In the genomic region with DNA sequence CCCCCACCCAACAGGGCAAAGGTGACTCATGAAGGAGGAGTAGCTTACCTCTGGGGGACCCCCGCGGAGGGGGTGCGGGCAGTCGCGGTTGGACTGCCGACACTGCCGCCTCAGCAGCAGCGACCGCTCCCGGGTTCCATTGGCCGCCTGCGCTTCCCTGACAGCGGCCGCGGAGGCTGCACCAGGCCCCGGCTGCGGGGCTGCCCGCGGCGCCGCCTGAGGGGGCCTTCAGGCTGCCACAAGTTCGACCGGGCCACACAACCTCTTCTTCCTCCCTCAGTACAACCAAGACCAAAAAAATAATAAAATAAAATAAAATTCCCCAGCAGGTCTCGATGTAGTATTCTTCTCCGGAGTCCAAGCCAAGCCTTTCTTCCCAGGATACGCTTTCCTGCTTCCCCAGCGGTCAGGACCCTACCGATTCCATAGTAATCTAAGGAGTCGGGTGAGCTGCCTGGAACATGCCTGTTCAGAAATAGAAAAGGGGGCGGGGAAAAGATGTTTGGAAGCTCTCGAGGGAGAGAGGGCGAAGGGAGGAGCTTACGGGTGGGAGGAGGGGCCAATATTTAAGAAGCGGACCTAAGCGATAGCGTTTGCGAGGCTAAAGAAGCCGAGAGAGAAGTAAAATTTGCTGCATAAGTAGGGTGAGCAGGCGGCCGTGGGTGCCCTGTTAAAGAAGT, we compare ENCODE assay signal across 1 cellular context.
A peak's percentile ranks its signal among the peaks of the same experiment; 100 is the strongest.
TF ChIP-seq lines count a peak whose summit lies in the region.

A gene (minus strand): TSS at position 194 of the 680 bp plus-strand sequence. CDS start 10,935 bp downstream, outside the sequence.

TF ChIP-seq in K562, 482 proteins besides CTCF, POLR2A, EP300 and RAD21 (continued from another document and continues in another):
- TF ChIP-seq PHF8 (IDR thresholded peaks at IDR 0.05; ENCODE audit: borderline replicate concordance, low read length) (peak; percentile 82), ZNF282 (CRISPR knock-in tag; IDR thresholded peaks at IDR 0.05) (no peak), ETV5 (CRISPR knock-in tag; IDR thresholded peaks at IDR 0.05; ENCODE audit: low read depth) (no peak), CBX3 (IDR thresholded peaks at IDR 0.05; ENCODE audit: borderline replicate concordance in 1 of 2, low read length in 2 of 2) (no peak), ZKSCAN8 (CRISPR knock-in tag; IDR thresholded peaks at IDR 0.05) (no peak), ZNF140 (CRISPR knock-in tag; IDR thresholded peaks at IDR 0.05) (no peak), POLR2H (tag; IDR thresholded peaks at IDR 0.05; ENCODE audit: low read depth) (peak; percentile 83), MYC (IDR thresholded peaks at IDR 0.05; ENCODE audit: low read depth, low read length) (peak; percentile 59), MYC (CRISPR knock-in tag; IDR thresholded peaks at IDR 0.05; ENCODE audit: borderline replicate concordance, low read depth) (no peak), ZKSCAN3 (CRISPR knock-in tag; IDR thresholded peaks at IDR 0.05) (no peak), ZBED1 (IDR thresholded peaks at IDR 0.05) (no peak), NCOA2 (IDR thresholded peaks at IDR 0.05; ENCODE audit: partially characterized antibody in 2 of 2) (peak in 1 of 2 experiments; percentile 96), ZNF551 (CRISPR knock-in tag; IDR thresholded peaks at IDR 0.05) (no peak), YY1 (IDR thresholded peaks at IDR 0.05; ENCODE audit: borderline replicate concordance in 1 of 3, control insufficient read depth in 1 of 3, extremely low read depth in 1 of 3, insufficient read depth in 3 of 3, insufficient read length in 1 of 3, insufficient replicate concordance in 2 of 3, low read depth in 1 of 3, low read length in 2 of 3) (peak in 2 of 3 experiments; percentile 66 to 68), TAF9B (IDR thresholded peaks at IDR 0.05; ENCODE audit: partially characterized antibody) (peak; percentile 36), POLR2AphosphoS5 (IDR thresholded peaks at IDR 0.05; ENCODE audit: control insufficient read depth, insufficient read depth, low read depth, low read length) (peak; percentile 36), CEBPG (CRISPR knock-in tag; IDR thresholded peaks at IDR 0.05) (no peak), CEBPG (tag; conservative IDR thresholded peaks at IDR 0.05 in 1 of 2, IDR thresholded peaks at IDR 0.05 in 1 of 2) (no peak), SRSF1 (IDR thresholded peaks at IDR 0.05; ENCODE audit: low read depth, low read length) (no peak), NFRKB (IDR thresholded peaks at IDR 0.05; ENCODE audit: low read depth) (peak; percentile 11; the same call in 1 of the 2 replicates), HDAC3 (IDR thresholded peaks at IDR 0.05; ENCODE audit: borderline replicate concordance, partially characterized antibody) (no peak), KLF16 (IDR thresholded peaks at IDR 0.05) (no peak), ZFP30 (CRISPR knock-in tag; IDR thresholded peaks at IDR 0.05; ENCODE audit: borderline replicate concordance) (no peak), FOSL1 (tag; conservative IDR thresholded peaks at IDR 0.05) (0 out of 2 replicates have a peak, but pooled peaks have one; percentile 37), BRD4 (IDR thresholded peaks at IDR 0.05) (peak; percentile 45; the same call in 1 of the 2 replicates), NFXL1 (CRISPR knock-in tag; IDR thresholded peaks at IDR 0.05) (no peak), PURB (CRISPR knock-in tag; IDR thresholded peaks at IDR 0.05; ENCODE audit: low read depth) (no peak), MTA3 (IDR thresholded peaks at IDR 0.05; ENCODE audit: borderline replicate concordance) (no peak), FIP1L1 (IDR thresholded peaks at IDR 0.05; ENCODE audit: low read depth, low read length, poor library complexity, severe bottlenecking) (peak; percentile 48)
- TF ChIP-seq, protein P1, sequence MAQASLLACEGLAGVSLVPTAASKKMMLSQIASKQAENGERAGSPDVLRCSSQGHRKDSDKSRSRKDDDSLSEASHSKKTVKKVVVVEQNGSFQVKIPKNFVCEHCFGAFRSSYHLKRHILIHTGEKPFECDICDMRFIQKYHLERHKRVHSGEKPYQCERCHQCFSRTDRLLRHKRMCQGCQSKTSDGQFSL (CRISPR knock-in tag; IDR thresholded peaks at IDR 0.05) = no peak; the same call in 1 of the 2 replicates
- TF ChIP-seq, protein P1 (tag; IDR thresholded peaks at IDR 0.05) = 0 out of 4 replicates have a peak, but pooled peaks of 1 of the 2 experiments have one; percentile 72
- TF ChIP-seq, protein P2, sequence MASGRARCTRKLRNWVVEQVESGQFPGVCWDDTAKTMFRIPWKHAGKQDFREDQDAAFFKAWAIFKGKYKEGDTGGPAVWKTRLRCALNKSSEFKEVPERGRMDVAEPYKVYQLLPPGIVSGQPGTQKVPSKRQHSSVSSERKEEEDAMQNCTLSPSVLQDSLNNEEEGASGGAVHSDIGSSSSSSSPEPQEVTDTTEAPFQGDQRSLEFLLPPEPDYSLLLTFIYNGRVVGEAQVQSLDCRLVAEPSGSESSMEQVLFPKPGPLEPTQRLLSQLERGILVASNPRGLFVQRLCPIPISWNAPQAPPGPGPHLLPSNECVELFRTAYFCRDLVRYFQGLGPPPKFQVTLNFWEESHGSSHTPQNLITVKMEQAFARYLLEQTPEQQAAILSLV (tag; IDR thresholded peaks at IDR 0.05) = no peak
- TF ChIP-seq, protein P3, sequence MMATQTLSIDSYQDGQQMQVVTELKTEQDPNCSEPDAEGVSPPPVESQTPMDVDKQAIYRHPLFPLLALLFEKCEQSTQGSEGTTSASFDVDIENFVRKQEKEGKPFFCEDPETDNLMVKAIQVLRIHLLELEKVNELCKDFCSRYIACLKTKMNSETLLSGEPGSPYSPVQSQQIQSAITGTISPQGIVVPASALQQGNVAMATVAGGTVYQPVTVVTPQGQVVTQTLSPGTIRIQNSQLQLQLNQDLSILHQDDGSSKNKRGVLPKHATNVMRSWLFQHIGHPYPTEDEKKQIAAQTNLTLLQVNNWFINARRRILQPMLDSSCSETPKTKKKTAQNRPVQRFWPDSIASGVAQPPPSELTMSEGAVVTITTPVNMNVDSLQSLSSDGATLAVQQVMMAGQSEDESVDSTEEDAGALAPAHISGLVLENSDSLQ (IDR thresholded peaks at IDR 0.05) = 0 out of 2 replicates have a peak, but pooled peaks have one; percentile 10
- TF ChIP-seq, protein P4, sequence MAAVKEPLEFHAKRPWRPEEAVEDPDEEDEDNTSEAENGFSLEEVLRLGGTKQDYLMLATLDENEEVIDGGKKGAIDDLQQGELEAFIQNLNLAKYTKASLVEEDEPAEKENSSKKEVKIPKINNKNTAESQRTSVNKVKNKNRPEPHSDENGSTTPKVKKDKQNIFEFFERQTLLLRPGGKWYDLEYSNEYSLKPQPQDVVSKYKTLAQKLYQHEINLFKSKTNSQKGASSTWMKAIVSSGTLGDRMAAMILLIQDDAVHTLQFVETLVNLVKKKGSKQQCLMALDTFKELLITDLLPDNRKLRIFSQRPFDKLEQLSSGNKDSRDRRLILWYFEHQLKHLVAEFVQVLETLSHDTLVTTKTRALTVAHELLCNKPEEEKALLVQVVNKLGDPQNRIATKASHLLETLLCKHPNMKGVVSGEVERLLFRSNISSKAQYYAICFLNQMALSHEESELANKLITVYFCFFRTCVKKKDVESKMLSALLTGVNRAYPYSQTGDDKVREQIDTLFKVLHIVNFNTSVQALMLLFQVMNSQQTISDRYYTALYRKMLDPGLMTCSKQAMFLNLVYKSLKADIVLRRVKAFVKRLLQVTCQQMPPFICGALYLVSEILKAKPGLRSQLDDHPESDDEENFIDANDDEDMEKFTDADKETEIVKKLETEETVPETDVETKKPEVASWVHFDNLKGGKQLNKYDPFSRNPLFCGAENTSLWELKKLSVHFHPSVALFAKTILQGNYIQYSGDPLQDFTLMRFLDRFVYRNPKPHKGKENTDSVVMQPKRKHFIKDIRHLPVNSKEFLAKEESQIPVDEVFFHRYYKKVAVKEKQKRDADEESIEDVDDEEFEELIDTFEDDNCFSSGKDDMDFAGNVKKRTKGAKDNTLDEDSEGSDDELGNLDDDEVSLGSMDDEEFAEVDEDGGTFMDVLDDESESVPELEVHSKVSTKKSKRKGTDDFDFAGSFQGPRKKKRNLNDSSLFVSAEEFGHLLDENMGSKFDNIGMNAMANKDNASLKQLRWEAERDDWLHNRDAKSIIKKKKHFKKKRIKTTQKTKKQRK (IDR thresholded peaks at IDR 0.05; ENCODE audit: borderline replicate concordance, low read depth, low read length) = no peak
- TF ChIP-seq, protein P5, sequence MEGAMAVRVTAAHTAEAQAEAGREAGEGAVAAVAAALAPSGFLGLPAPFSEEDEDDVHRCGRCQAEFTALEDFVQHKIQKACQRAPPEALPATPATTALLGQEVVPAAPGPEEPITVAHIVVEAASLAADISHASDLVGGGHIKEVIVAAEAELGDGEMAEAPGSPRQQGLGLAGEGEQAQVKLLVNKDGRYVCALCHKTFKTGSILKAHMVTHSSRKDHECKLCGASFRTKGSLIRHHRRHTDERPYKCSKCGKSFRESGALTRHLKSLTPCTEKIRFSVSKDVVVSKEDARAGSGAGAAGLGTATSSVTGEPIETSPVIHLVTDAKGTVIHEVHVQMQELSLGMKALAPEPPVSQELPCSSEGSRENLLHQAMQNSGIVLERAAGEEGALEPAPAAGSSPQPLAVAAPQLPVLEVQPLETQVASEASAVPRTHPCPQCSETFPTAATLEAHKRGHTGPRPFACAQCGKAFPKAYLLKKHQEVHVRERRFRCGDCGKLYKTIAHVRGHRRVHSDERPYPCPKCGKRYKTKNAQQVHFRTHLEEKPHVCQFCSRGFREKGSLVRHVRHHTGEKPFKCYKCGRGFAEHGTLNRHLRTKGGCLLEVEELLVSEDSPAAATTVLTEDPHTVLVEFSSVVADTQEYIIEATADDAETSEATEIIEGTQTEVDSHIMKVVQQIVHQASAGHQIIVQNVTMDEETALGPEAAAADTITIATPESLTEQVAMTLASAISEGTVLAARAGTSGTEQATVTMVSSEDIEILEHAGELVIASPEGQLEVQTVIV (CRISPR knock-in tag; IDR thresholded peaks at IDR 0.05; ENCODE audit: borderline replicate concordance) = no peak
- TF ChIP-seq, protein P6, sequence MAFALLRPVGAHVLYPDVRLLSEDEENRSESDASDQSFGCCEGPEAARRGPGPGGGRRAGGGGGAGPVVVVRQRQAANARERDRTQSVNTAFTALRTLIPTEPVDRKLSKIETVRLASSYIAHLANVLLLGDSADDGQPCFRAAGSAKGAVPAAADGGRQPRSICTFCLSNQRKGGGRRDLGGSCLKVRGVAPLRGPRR (CRISPR knock-in tag; IDR thresholded peaks at IDR 0.05) = no peak
- TF ChIP-seq, protein P7, sequence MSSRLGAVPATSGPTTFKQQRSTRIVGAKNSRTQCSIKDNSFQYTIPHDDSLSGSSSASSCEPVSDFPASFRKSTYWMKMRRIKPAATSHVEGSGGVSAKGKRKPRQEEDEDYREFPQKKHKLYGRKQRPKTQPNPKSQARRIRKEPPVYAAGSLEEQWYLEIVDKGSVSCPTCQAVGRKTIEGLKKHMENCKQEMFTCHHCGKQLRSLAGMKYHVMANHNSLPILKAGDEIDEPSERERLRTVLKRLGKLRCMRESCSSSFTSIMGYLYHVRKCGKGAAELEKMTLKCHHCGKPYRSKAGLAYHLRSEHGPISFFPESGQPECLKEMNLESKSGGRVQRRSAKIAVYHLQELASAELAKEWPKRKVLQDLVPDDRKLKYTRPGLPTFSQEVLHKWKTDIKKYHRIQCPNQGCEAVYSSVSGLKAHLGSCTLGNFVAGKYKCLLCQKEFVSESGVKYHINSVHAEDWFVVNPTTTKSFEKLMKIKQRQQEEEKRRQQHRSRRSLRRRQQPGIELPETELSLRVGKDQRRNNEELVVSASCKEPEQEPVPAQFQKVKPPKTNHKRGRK (tag; IDR thresholded peaks at IDR 0.05) = no peak
- TF ChIP-seq, protein P8, sequence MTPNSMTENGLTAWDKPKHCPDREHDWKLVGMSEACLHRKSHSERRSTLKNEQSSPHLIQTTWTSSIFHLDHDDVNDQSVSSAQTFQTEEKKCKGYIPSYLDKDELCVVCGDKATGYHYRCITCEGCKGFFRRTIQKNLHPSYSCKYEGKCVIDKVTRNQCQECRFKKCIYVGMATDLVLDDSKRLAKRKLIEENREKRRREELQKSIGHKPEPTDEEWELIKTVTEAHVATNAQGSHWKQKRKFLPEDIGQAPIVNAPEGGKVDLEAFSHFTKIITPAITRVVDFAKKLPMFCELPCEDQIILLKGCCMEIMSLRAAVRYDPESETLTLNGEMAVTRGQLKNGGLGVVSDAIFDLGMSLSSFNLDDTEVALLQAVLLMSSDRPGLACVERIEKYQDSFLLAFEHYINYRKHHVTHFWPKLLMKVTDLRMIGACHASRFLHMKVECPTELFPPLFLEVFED (CRISPR knock-in tag; conservative IDR thresholded peaks at IDR 0.05) = no peak
- TF ChIP-seq, protein P9, sequence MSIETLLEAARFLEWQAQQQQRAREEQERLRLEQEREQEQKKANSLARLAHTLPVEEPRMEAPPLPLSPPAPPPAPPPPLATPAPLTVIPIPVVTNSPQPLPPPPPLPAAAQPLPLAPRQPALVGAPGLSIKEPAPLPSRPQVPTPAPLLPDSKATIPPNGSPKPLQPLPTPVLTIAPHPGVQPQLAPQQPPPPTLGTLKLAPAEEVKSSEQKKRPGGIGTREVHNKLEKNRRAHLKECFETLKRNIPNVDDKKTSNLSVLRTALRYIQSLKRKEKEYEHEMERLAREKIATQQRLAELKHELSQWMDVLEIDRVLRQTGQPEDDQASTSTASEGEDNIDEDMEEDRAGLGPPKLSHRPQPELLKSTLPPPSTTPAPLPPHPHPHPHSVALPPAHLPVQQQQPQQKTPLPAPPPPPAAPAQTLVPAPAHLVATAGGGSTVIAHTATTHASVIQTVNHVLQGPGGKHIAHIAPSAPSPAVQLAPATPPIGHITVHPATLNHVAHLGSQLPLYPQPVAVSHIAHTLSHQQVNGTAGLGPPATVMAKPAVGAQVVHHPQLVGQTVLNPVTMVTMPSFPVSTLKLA (conservative IDR thresholded peaks at IDR 0.05) = peak; percentile 54 to 55
- TF ChIP-seq, protein P10, sequence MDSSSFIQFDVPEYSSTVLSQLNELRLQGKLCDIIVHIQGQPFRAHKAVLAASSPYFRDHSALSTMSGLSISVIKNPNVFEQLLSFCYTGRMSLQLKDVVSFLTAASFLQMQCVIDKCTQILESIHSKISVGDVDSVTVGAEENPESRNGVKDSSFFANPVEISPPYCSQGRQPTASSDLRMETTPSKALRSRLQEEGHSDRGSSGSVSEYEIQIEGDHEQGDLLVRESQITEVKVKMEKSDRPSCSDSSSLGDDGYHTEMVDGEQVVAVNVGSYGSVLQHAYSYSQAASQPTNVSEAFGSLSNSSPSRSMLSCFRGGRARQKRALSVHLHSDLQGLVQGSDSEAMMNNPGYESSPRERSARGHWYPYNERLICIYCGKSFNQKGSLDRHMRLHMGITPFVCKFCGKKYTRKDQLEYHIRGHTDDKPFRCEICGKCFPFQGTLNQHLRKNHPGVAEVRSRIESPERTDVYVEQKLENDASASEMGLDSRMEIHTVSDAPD (CRISPR knock-in tag; IDR thresholded peaks at IDR 0.05) = no peak
